ENCODE assay signal across 8 cellular contexts in the genomic region with DNA sequence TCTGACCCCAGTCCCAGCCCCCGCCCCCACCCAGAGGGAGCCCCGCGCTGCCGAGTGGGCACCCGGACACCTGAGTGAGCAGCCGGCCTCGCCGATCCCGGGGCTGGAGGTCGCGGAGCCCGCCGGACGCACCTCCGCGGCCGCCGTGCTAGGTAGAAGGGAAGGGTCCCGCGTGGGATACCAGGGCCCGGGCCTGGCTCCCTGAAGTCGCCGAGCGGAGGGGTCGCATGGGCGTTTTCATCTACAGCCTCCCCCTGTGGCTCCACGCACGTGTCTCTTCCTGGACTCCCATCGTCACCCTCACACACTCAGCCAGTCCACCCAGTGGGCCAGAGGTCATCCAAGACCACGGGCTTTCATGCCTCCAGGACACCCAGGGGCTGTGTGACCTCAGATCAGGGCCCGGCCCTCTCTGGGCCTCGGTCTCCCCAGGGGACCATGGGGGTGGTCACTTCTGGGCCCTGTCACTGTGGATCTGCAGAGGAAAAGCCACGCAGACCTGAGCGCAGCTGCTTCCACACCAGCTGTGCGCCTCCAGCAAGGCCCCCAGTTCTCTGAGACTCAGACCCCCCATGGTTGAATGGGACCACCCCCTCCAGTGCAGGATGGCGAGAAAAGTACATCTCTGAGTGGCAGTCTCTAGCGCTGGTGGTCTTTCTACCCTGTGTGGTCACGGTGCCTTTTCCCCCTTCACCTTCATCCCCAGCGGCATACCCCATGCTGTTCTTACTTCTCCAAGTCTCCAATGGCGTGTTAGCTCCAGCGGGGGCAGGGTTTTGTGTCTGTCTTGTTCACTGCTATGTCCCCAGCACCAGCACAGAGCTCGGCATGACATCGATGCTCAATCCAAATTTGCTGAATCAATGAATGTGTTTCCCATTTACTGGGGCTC. TPM values are rescaled to one million over a fixed set of nuclear protein-coding genes. Genes with fewer than 3 reads are reported as not detected.
DNase-seq lines count a peak whose midpoint lies in the region; ATAC-seq lines count a peak whose summit lies in the region.

No MANE protein-coding gene starts in this region.

- peak in 2 of 3 experiments; percentile 55 to 60 for DNase-seq in NCI-H1417 (lab: John Stamatoyannopoulos, UW)
- DNase-seq in NCI-H1417 treated with DMSO at 0.1 percent for 48 hours (lab: John Stamatoyannopoulos, UW): no peak
- DNase-seq in activated T-cell treated with anti-CD3 and anti-CD28 coated beads, Interleukin-2, amount 50 U/mL, for 4 hours: no peak
- DNase-seq in left ventricle myocardium superior: peak; percentile 53
- DNase-seq in germinal center (ENCODE audit: low spot score): no peak
- no peak for DNase-seq in LoVo (ENCODE audit: low spot score)

- peak in 1 of 2 donors; percentile 8 for ATAC-seq in activated T-cell treated with anti-CD3 and anti-CD28 coated beads, Interleukin-2, amount 50 U/mL, for 4 hours
- ATAC-seq in left ventricle myocardium superior: peak; percentile 2
- no peak for ATAC-seq in HG02973 (IDR thresholded peaks at IDR 0.05; ENCODE audit: unreplicated experiment)

- H3K27ac ChIP-seq in skin epidermis: peak overlapping the region in 10 of 21 experiments; percentile 6 to 77 (median 66)

- no peaks in the 10 kb centered on the region for H3K9me3 Mint-ChIP-seq in activated T-cell treated with anti-CD3 and anti-CD28 coated beads, Interleukin-2, amount 50 U/mL, for 4 hours

- no peaks in the 10 kb centered on the region for H3K36me3 Mint-ChIP-seq in activated T-cell treated with anti-CD3 and anti-CD28 coated beads, Interleukin-2, amount 50 U/mL, for 4 hours (ENCODE audit: insufficient read depth)

- peaks cover 39% of the 10 kb centered on the region for H3K27me3 Mint-ChIP-seq in activated T-cell treated with anti-CD3 and anti-CD28 coated beads, Interleukin-2, amount 50 U/mL, for 4 hours (ENCODE audit: low read depth)

- H3K4me3 Mint-ChIP-seq in activated T-cell treated with anti-CD3 and anti-CD28 coated beads, Interleukin-2, amount 50 U/mL, for 4 hours: peak overlapping the region; percentile 82

- intact Hi-C loops in left ventricle myocardium superior (cut with micrococcal nuclease): no loop called here

- peaks cover 11% of the 10 kb centered on the region for H3K4me1 Mint-ChIP-seq in activated T-cell treated with anti-CD3 and anti-CD28 coated beads, Interleukin-2, amount 50 U/mL, for 4 hours (ENCODE audit: low read depth)

- H3K4me3 ChIP-seq in skin epidermis: peak overlapping the region; percentile 17 to 57 (median 36)

RNA-seq across cellular contexts. Expression of gene SDC3, which starts 0.6 kb away (rescaled TPM):
- 1 to 10 TPM in 1 of 3 donors, under 1 TPM in 2; 0.55 to 1.0 (median 0.68) TPM for total RNA-seq in activated T-cell treated with anti-CD3 and anti-CD28 coated beads, Interleukin-2, amount 50 U/mL, for 4 hours
- 19.6 TPM for total RNA-seq in left ventricle myocardium superior

Comparison
In these comparisons a context has a peak if more than half of its experiments do, and no peak if none do; other contexts are left out.
1. DNase-seq: peak in NCI-H1417 (2 of 3) and left ventricle myocardium superior (single experiment); none in NCI-H1417 treated with DMSO at 0.1 percent for 48 hours (single experiment), activated T-cell treated with anti-CD3 and anti-CD28 coated beads, Interleukin-2, amount 50 U/mL, for 4 hours (single experiment), germinal center (single experiment) and LoVo (single experiment).
2. RNA of gene SDC3, which starts 0.6 kb away (total RNA-seq): 19.6 TPM in left ventricle myocardium superior (single experiment); 0.55 to 1.0 TPM in activated T-cell treated with anti-CD3 and anti-CD28 coated beads, Interleukin-2, amount 50 U/mL, for 4 hours; every median in the first group is over 10 times any median in the second.